1 cellular context compared by ENCODE assay signal in genomic region chr11:60954421-60954820, GRCh38.
A peak's percentile ranks its signal among the peaks of the same experiment; 100 is the strongest.
TF ChIP-seq lines count a peak whose summit lies in the region.

No MANE protein-coding gene starts in this region.

TF ChIP-seq in GM12878, 131 proteins besides CTCF, POLR2A, EP300 and RAD21:
- no peak for TF ChIP-seq MYC (IDR thresholded peaks at IDR 0.05; ENCODE audit: insufficient read depth, insufficient read length, insufficient replicate concordance, low read length, severe bottlenecking)
- TF ChIP-seq SMC3 (IDR thresholded peaks at IDR 0.05; ENCODE audit: borderline replicate concordance, low read length): no peak
- no peak for TF ChIP-seq YY1 (IDR thresholded peaks at IDR 0.05; ENCODE audit: low read depth, low read length)
- 0 out of 2 replicates have a peak, but pooled peaks have one; percentile 33 for TF ChIP-seq MEF2A (IDR thresholded peaks at IDR 0.05; ENCODE audit: insufficient read depth, low read depth, low read length)
- TF ChIP-seq ZZZ3 (IDR thresholded peaks at IDR 0.05; ENCODE audit: control insufficient read depth, insufficient read length, low read depth): no peak
- no peak for TF ChIP-seq HDAC2 (IDR thresholded peaks at IDR 0.05)
- TF ChIP-seq FOXK2 (IDR thresholded peaks at IDR 0.05): no peak
- TF ChIP-seq PAX8 (IDR thresholded peaks at IDR 0.05): no peak
- peak; percentile 25; the same call in 1 of the 2 replicates for TF ChIP-seq RUNX3 (IDR thresholded peaks at IDR 0.05; ENCODE audit: low read length)
- no peak for TF ChIP-seq TCF3 (IDR thresholded peaks at IDR 0.05; ENCODE audit: borderline replicate concordance, insufficient read depth, low read depth, low read length)
- TF ChIP-seq JUND (IDR thresholded peaks at IDR 0.05; ENCODE audit: low read depth, low read length): no peak
- TF ChIP-seq E2F4 (IDR thresholded peaks at IDR 0.05; ENCODE audit: low read depth, low read length): no peak
- peak in 1 of 2 experiments; percentile 61; a peak in 1 of 4 replicates for TF ChIP-seq BHLHE40 (IDR thresholded peaks at IDR 0.05; ENCODE audit: borderline replicate concordance in 1 of 2, low read depth in 2 of 2, low read length in 1 of 2)
TF ChIP-seq in GM12878: peak in this region for 3.
